ENCODE assay signal across 8 cellular contexts in genomic region chr6:117908246-117909107, GRCh38.
DNase-seq lines count a peak whose midpoint lies in the region; TF ChIP-seq lines count a peak whose summit lies in the region.

No MANE protein-coding gene starts in this region.

- no peak for TF ChIP-seq CTCF in GM12864 (IDR thresholded peaks at IDR 0.05; ENCODE audit: low read depth, low read length, missing control alignments)
- no peak for TF ChIP-seq CTCF in VCaP (conservative IDR thresholded peaks at IDR 0.05)

- no peak for DNase-seq in GM12864 (ENCODE audit: low read depth)
- no peak for DNase-seq in skeletal muscle cell (ENCODE audit: low read depth)
- DNase-seq in SHP77 treated with DMSO at 0.1 percent for 48 hours (lab: John Stamatoyannopoulos, UW), result no peak
- DNase-seq in HPDE6-E6E7 (ENCODE audit: extremely low spot score), result no peak
- no peak for DNase-seq in glomerular visceral epithelial cell (ENCODE audit: extremely low spot score)
- no peak for DNase-seq in GDM1 (lab: John Stamatoyannopoulos, UW)

- H3K4me3 ChIP-seq in GM12864 (ENCODE audit: low read depth, low read length) (peak overlapping the region; percentile 21; the same call in 1 of the 2 replicates), iPS-11a (ENCODE audit: low read depth, low read length) (peak overlapping the region; percentile 60), skeletal muscle cell (ENCODE audit: low read depth, low read length) (peak overlapping the region; percentile 43)

- peak overlapping the region; percentile 43; the same call in 1 of the 2 replicates for H3K27ac ChIP-seq in VCaP
